In genomic region chr11:776459-777287, GRCh38 we compare ENCODE assay signal across 1 cellular context.
TF ChIP-seq lines count a peak whose summit lies in the region.

No MANE protein-coding gene starts in this region.

TF ChIP-seq in HEK293, 187 proteins besides CTCF, POLR2A, EP300 and RAD21 (continued from another document):
- TF ChIP-seq, protein P1, sequence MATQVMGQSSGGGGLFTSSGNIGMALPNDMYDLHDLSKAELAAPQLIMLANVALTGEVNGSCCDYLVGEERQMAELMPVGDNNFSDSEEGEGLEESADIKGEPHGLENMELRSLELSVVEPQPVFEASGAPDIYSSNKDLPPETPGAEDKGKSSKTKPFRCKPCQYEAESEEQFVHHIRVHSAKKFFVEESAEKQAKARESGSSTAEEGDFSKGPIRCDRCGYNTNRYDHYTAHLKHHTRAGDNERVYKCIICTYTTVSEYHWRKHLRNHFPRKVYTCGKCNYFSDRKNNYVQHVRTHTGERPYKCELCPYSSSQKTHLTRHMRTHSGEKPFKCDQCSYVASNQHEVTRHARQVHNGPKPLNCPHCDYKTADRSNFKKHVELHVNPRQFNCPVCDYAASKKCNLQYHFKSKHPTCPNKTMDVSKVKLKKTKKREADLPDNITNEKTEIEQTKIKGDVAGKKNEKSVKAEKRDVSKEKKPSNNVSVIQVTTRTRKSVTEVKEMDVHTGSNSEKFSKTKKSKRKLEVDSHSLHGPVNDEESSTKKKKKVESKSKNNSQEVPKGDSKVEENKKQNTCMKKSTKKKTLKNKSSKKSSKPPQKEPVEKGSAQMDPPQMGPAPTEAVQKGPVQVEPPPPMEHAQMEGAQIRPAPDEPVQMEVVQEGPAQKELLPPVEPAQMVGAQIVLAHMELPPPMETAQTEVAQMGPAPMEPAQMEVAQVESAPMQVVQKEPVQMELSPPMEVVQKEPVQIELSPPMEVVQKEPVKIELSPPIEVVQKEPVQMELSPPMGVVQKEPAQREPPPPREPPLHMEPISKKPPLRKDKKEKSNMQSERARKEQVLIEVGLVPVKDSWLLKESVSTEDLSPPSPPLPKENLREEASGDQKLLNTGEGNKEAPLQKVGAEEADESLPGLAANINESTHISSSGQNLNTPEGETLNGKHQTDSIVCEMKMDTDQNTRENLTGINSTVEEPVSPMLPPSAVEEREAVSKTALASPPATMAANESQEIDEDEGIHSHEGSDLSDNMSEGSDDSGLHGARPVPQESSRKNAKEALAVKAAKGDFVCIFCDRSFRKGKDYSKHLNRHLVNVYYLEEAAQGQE (tag by site-specific recombination; IDR thresholded peaks at IDR 0.05) = no peak
- 0 out of 2 replicates have a peak, but pooled peaks have one; percentile 23 for TF ChIP-seq ZBTB10 (tag by site-specific recombination; IDR thresholded peaks at IDR 0.05)
